Comparison of ENCODE assay signal across 8 cellular contexts in genomic region chr14:89013098-89013504, GRCh38.
DNase-seq lines count a peak whose midpoint lies in the region; ATAC-seq and TF ChIP-seq lines count a peak whose summit lies in the region.

No MANE protein-coding gene starts in this region.

- DNase-seq in activated T-cell treated with anti-CD3 and anti-CD28 coated beads, Interleukin-2, amount 50 U/mL, for 72 hours = peak; percentile 7 to 14
- no peak for DNase-seq in activated T-cell treated with anti-CD3 and anti-CD28 coated beads, Interleukin-2, amount 50 U/mL, for 4 hours
- DNase-seq in NCI-H524 (lab: John Stamatoyannopoulos, UW) = peak; percentile 86 to 94
- no peak for DNase-seq in chondrocyte (ENCODE audit: low spot score)
- no peak for DNase-seq in stimulated activated effector memory CD8-positive, alpha-beta T cell treated with anti-CD3 and anti-CD28 coated beads, Interleukin-12 subunit alpha, Interleukin-12 subunit beta, amount 100 ng/mL, for 72 hours (ENCODE audit: low spot score in 2 of 2)
- no peak for DNase-seq in NCI-H2196 (lab: John Stamatoyannopoulos, UW; ENCODE audit: unreplicated experiment)
- DNase-seq in occipital lobe (lab: John Stamatoyannopoulos, UW) = no peak
- no peak for DNase-seq in kidney glomerular epithelial cell (lab: John Stamatoyannopoulos, UW)

- no peaks in the 10 kb centered on the region for H3K36me3 Mint-ChIP-seq in activated T-cell treated with anti-CD3 and anti-CD28 coated beads, Interleukin-2, amount 50 U/mL, for 72 hours (ENCODE audit: insufficient read depth in 2 of 2)
- H3K36me3 Mint-ChIP-seq in activated T-cell treated with anti-CD3 and anti-CD28 coated beads, Interleukin-2, amount 50 U/mL, for 4 hours (ENCODE audit: insufficient read depth) = no peaks in the 10 kb centered on the region
- no peaks in the 10 kb centered on the region for H3K36me3 Mint-ChIP-seq in chondrocyte (ENCODE audit: low read depth)
- no peaks in the 10 kb centered on the region for H3K36me3 Mint-ChIP-seq in stimulated activated effector memory CD8-positive, alpha-beta T cell treated with anti-CD3 and anti-CD28 coated beads, Interleukin-12 subunit alpha, Interleukin-12 subunit beta, amount 100 ng/mL, for 72 hours

- no peak overlapping the region for H3K27ac Mint-ChIP-seq in activated T-cell treated with anti-CD3 and anti-CD28 coated beads, Interleukin-2, amount 50 U/mL, for 72 hours
- no peak overlapping the region for H3K27ac Mint-ChIP-seq in chondrocyte (ENCODE audit: unreplicated experiment)
- no peak overlapping the region for H3K27ac Mint-ChIP-seq in stimulated activated effector memory CD8-positive, alpha-beta T cell treated with anti-CD3 and anti-CD28 coated beads, Interleukin-12 subunit alpha, Interleukin-12 subunit beta, amount 100 ng/mL, for 72 hours

- H3K27me3 Mint-ChIP-seq in activated T-cell treated with anti-CD3 and anti-CD28 coated beads, Interleukin-2, amount 50 U/mL, for 72 hours (ENCODE audit: low read depth) = peaks cover 37% of the 10 kb centered on the region
- H3K27me3 Mint-ChIP-seq in activated T-cell treated with anti-CD3 and anti-CD28 coated beads, Interleukin-2, amount 50 U/mL, for 4 hours (ENCODE audit: low read depth) = peaks cover 10% of the 10 kb centered on the region
- peaks cover 3% of the 10 kb centered on the region for H3K27me3 Mint-ChIP-seq in chondrocyte (ENCODE audit: low read depth)

- no peaks in the 10 kb centered on the region for H3K9me3 Mint-ChIP-seq in activated T-cell treated with anti-CD3 and anti-CD28 coated beads, Interleukin-2, amount 50 U/mL, for 72 hours
- H3K9me3 Mint-ChIP-seq in activated T-cell treated with anti-CD3 and anti-CD28 coated beads, Interleukin-2, amount 50 U/mL, for 4 hours = no peaks in the 10 kb centered on the region
- peaks cover 5% of the 10 kb centered on the region for H3K9me3 Mint-ChIP-seq in chondrocyte (ENCODE audit: low read depth)
- no peaks in the 10 kb centered on the region for H3K9me3 Mint-ChIP-seq in stimulated activated effector memory CD8-positive, alpha-beta T cell treated with anti-CD3 and anti-CD28 coated beads, Interleukin-12 subunit alpha, Interleukin-12 subunit beta, amount 100 ng/mL, for 72 hours

- TF ChIP-seq CTCF in chondrocyte (IDR thresholded peaks at IDR 0.05) = peak; percentile 63

- H3K4me3 Mint-ChIP-seq in activated T-cell treated with anti-CD3 and anti-CD28 coated beads, Interleukin-2, amount 50 U/mL, for 72 hours = no peak overlapping the region
- no peak overlapping the region for H3K4me3 Mint-ChIP-seq in activated T-cell treated with anti-CD3 and anti-CD28 coated beads, Interleukin-2, amount 50 U/mL, for 4 hours
- no peak overlapping the region for H3K4me3 Mint-ChIP-seq in chondrocyte (ENCODE audit: unreplicated experiment)
- H3K4me3 Mint-ChIP-seq in stimulated activated effector memory CD8-positive, alpha-beta T cell treated with anti-CD3 and anti-CD28 coated beads, Interleukin-12 subunit alpha, Interleukin-12 subunit beta, amount 100 ng/mL, for 72 hours = no peak overlapping the region

- peaks cover 2% of the 10 kb centered on the region for H3K4me1 Mint-ChIP-seq in activated T-cell treated with anti-CD3 and anti-CD28 coated beads, Interleukin-2, amount 50 U/mL, for 72 hours (ENCODE audit: low read depth)
- no peaks in the 10 kb centered on the region for H3K4me1 Mint-ChIP-seq in activated T-cell treated with anti-CD3 and anti-CD28 coated beads, Interleukin-2, amount 50 U/mL, for 4 hours (ENCODE audit: low read depth)
- no peaks in the 10 kb centered on the region for H3K4me1 Mint-ChIP-seq in chondrocyte (ENCODE audit: low read depth)
- H3K4me1 Mint-ChIP-seq in stimulated activated effector memory CD8-positive, alpha-beta T cell treated with anti-CD3 and anti-CD28 coated beads, Interleukin-12 subunit alpha, Interleukin-12 subunit beta, amount 100 ng/mL, for 72 hours = no peaks in the 10 kb centered on the region

- ATAC-seq in activated T-cell treated with anti-CD3 and anti-CD28 coated beads, Interleukin-2, amount 50 U/mL, for 72 hours (replicated peaks in 1 of 2) = no peak
- ATAC-seq in activated T-cell treated with anti-CD3 and anti-CD28 coated beads, Interleukin-2, amount 50 U/mL, for 4 hours = no peak
- ATAC-seq in stimulated activated effector memory CD8-positive, alpha-beta T cell treated with anti-CD3 and anti-CD28 coated beads, Interleukin-12 subunit alpha, Interleukin-12 subunit beta, amount 100 ng/mL, for 72 hours = peak; percentile 37

Comparison
In these comparisons a context has a peak if more than half of its experiments do, and no peak if none do; other contexts are left out.
1. DNase-seq: peak in activated T-cell treated with anti-CD3 and anti-CD28 coated beads, Interleukin-2, amount 50 U/mL, for 72 hours (2 of 2) and NCI-H524 (2 of 2); none in activated T-cell treated with anti-CD3 and anti-CD28 coated beads, Interleukin-2, amount 50 U/mL, for 4 hours (single experiment), chondrocyte (single experiment), stimulated activated effector memory CD8-positive, alpha-beta T cell treated with anti-CD3 and anti-CD28 coated beads, Interleukin-12 subunit alpha, Interleukin-12 subunit beta, amount 100 ng/mL, for 72 hours (0 of 2), NCI-H2196 (single experiment), occipital lobe (single experiment) and kidney glomerular epithelial cell (single experiment).